Comparison of ENCODE assay signal across 1 cellular context in genomic region chr14:92240658-92241057, GRCh38.
TF ChIP-seq lines count a peak whose summit lies in the region.

No MANE protein-coding gene starts in this region.

TF ChIP-seq in HEK293, 187 proteins besides CTCF, POLR2A, EP300 and RAD21 (continued from another document):
- peak; percentile 83 for TF ChIP-seq ZNF280D (tag by site-specific recombination; IDR thresholded peaks at IDR 0.05)
- no peak for TF ChIP-seq BCL11B (tag by site-specific recombination; IDR thresholded peaks at IDR 0.05; ENCODE audit: low read depth)
- no peak for TF ChIP-seq EGR2 (tag by site-specific recombination; IDR thresholded peaks at IDR 0.05; ENCODE audit: low read depth)
